ENCODE assay signal across 27 cellular contexts in the genomic region with DNA sequence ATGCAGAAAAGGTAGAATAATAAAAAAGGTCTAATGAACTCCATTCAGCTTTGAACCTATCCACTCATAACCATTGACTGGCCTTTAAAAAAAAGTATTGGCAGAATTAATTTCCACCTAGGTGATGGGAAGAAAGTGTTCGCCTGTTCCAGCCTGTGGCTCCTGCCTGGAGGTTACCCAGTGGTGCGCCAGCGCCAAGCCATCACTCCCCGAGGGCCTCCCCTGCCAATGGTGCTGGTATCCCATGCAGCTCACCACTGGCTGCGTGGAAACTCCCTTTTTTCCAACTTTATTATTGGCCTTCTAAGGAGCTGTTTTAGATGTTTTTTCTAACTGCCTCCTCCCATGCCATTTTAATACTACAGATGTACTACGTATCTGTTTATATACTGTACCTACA.
"Had no signal": no experiment of that assay in that cellular context is flagged by ENCODE, and none has a peak within 500 bp of the region (broad histone marks: within the 10 kb centered on the region; RNA-seq: fewer than 3 reads in every experiment).

No MANE protein-coding gene starts in this region.

- H2AFZ ChIP-seq: neural progenitor cell, parathyroid adenoma had no signal

- H3K27ac ChIP-seq: left ventricle myocardium inferior, neural progenitor cell, neutrophil, parathyroid adenoma, right atrium auricular region, skin epidermis, tibial nerve, uterus had no signal

- H3K4me1 Mint-ChIP-seq: mesothelial cell of epicardium had no signal

- H3K9me3 Mint-ChIP-seq: naive B cell; natural killer cell; neural progenitor cell; stimulated activated naive B cell treated with anti-CD40 and anti-IgM and Interleukin-4, amounts not matched to agents 10 μg/mL and 1 μg/mL and 100 μg/mL, for 72 hours; stimulated activated naive CD8-positive, alpha-beta T cell treated with anti-CD3 and anti-CD28 coated beads, Interleukin-15, Interleukin-2, amounts not matched to agents 100 ng/mL and 50 ng/mL, for 24 hours; type B pancreatic cell had no signal

- DNase-seq: hippocampal formation; left colon; left ventricle myocardium inferior; mesendoderm; naive B cell; natural killer cell; nephron progenitor cell; occipital lobe; stimulated activated CD4-positive, alpha-beta T cell treated with anti-CD3 and anti-CD28 coated beads, Interleukin-12 subunit alpha, Interleukin-12 subunit beta, amount 100 ng/mL, for 4 hours; stimulated activated CD4-positive, alpha-beta T cell treated with anti-CD3 and anti-CD28 coated beads, Interleukin-15, amount 100 ng/mL, for 24 hours; stimulated activated CD4-positive, alpha-beta T cell treated with anti-CD3 and anti-CD28 coated beads, Interleukin-2, amount 100 ng/mL, for 24 hours; stimulated activated CD4-positive, alpha-beta T cell treated with anti-CD3 and anti-CD28 coated beads, Interleukin-4, amount 100 ng/mL, for 1 hour; stimulated activated naive B cell treated with anti-CD40 and anti-IgM and Interleukin-4, amounts not matched to agents 10 μg/mL and 1 μg/mL and 100 μg/mL, for 72 hours; substantia nigra; uterus had no signal

- H3K4me1 ChIP-seq: neural progenitor cell, parathyroid adenoma, right atrium auricular region, tibial nerve, uterus had no signal

- ATAC-seq: natural killer cell; sciatic nerve; stimulated activated naive B cell treated with anti-CD40 and anti-IgM and Interleukin-4, amounts not matched to agents 10 μg/mL and 1 μg/mL and 100 μg/mL, for 72 hours had no signal

- H3K27me3 Mint-ChIP-seq: naive B cell; stimulated activated naive B cell treated with anti-CD40 and anti-IgM and Interleukin-4, amounts not matched to agents 10 μg/mL and 1 μg/mL and 100 μg/mL, for 72 hours; stimulated activated naive CD8-positive, alpha-beta T cell treated with anti-CD3 and anti-CD28 coated beads, Interleukin-15, Interleukin-2, amounts not matched to agents 100 ng/mL and 50 ng/mL, for 24 hours; type B pancreatic cell had no signal

- H3K9ac ChIP-seq: neural progenitor cell, parathyroid adenoma had no signal

- H3K27me3 ChIP-seq: neural progenitor cell, neutrophil, right atrium auricular region, tibial nerve, uterus had no signal

- H3K4me3 Mint-ChIP-seq: mesothelial cell of epicardium; naive B cell; natural killer cell; nephron progenitor cell; neural progenitor cell; stimulated activated naive B cell treated with anti-CD40 and anti-IgM and Interleukin-4, amounts not matched to agents 10 μg/mL and 1 μg/mL and 100 μg/mL, for 72 hours; stimulated activated naive CD8-positive, alpha-beta T cell treated with anti-CD3 and anti-CD28 coated beads, Interleukin-15, Interleukin-2, amounts not matched to agents 100 ng/mL and 50 ng/mL, for 24 hours; type B pancreatic cell had no signal

- H3K4me2 ChIP-seq: neural progenitor cell had no signal

- H3K9me3 ChIP-seq: left ventricle myocardium inferior, neutrophil, right atrium auricular region, tibial nerve, uterus had no signal

- H3K27ac Mint-ChIP-seq: mesothelial cell of epicardium; natural killer cell; nephron progenitor cell; neural progenitor cell; stimulated activated naive B cell treated with anti-CD40 and anti-IgM and Interleukin-4, amounts not matched to agents 10 μg/mL and 1 μg/mL and 100 μg/mL, for 72 hours; stimulated activated naive CD8-positive, alpha-beta T cell treated with anti-CD3 and anti-CD28 coated beads, Interleukin-15, Interleukin-2, amounts not matched to agents 100 ng/mL and 50 ng/mL, for 24 hours; type B pancreatic cell had no signal

- FAIRE-seq: keratinocyte had no signal

- H3K4me3 ChIP-seq: left ventricle myocardium inferior, lung, neural progenitor cell, right atrium auricular region, skin epidermis, tibial nerve, uterus had no signal

- H3K79me2 ChIP-seq: parathyroid adenoma had no signal

- H3K36me3 ChIP-seq: uterus had no signal
